Comparison of ENCODE assay signal across 8 cellular contexts in genomic region chr7:80136276-80137045, GRCh38. TPM values are rescaled to one million over a fixed set of nuclear protein-coding genes. Genes with fewer than 3 reads are reported as not detected.
DNase-seq lines count a peak whose midpoint lies in the region; ATAC-seq and TF ChIP-seq lines count a peak whose summit lies in the region.

No MANE protein-coding gene starts in this region.

- H3K9me3 ChIP-seq in effector memory CD4-positive, alpha-beta T cell (ENCODE audit: control insufficient read depth, low read length): no peaks in the 10 kb centered on the region

- peaks cover 16% of the 10 kb centered on the region for H3K36me3 Mint-ChIP-seq in endothelial cell (ENCODE audit: low read depth, unreplicated experiment)
- peaks cover 3% of the 10 kb centered on the region for H3K36me3 Mint-ChIP-seq in osteocyte (ENCODE audit: unreplicated experiment)

- H3K79me2 ChIP-seq in ACC112 (ENCODE audit: control insufficient read depth, insufficient read depth, low read length, unreplicated experiment): peaks cover 54% of the 10 kb centered on the region

- no peaks in the 10 kb centered on the region for H3K27me3 ChIP-seq in ACC112 (ENCODE audit: insufficient read depth, low read length)
- H3K27me3 ChIP-seq in effector memory CD4-positive, alpha-beta T cell (replicated peaks; ENCODE audit: control insufficient read depth, insufficient read depth, low read length, poor library complexity, severe bottlenecking): no peaks in the 10 kb centered on the region

- no peaks in the 10 kb centered on the region for H3K36me3 ChIP-seq in ACC112 (ENCODE audit: insufficient read depth, low read length)
- H3K36me3 ChIP-seq in effector memory CD4-positive, alpha-beta T cell (ENCODE audit: control insufficient read depth, insufficient read depth, low read length): no peaks in the 10 kb centered on the region

- H3K9me3 Mint-ChIP-seq in endothelial cell (ENCODE audit: unreplicated experiment) (no peaks in the 10 kb centered on the region), osteocyte (ENCODE audit: unreplicated experiment) (no peaks in the 10 kb centered on the region)

- peak overlapping the region; percentile 97 for H3K4me3 ChIP-seq in ACC112 (ENCODE audit: low read depth, low read length)
- no peak overlapping the region for H3K4me3 ChIP-seq in effector memory CD4-positive, alpha-beta T cell (ENCODE audit: insufficient read depth, low read depth, low read length, poor library complexity, severe bottlenecking)

- peaks cover 30% of the 10 kb centered on the region for H3K4me1 ChIP-seq in ACC112 (ENCODE audit: control insufficient read depth, insufficient read depth, low read length, unreplicated experiment)
- H3K4me1 ChIP-seq in effector memory CD4-positive, alpha-beta T cell (ENCODE audit: control insufficient read depth, insufficient read depth, low read length, poor library complexity, severe bottlenecking): peaks cover 7% of the 10 kb centered on the region

- H2AFZ ChIP-seq in ACC112 (ENCODE audit: low read length, unreplicated experiment): peak overlapping the region; percentile 91

- TF ChIP-seq CTCF in endothelial cell (IDR thresholded peaks at IDR 0.05; ENCODE audit: unreplicated experiment) (no peak), osteocyte (IDR thresholded peaks at IDR 0.05) (no peak)

- peak; percentile 42 for DNase-seq in NCI-H2171 treated with DMSO at 0.1 percent for 48 hours (lab: John Stamatoyannopoulos, UW)
- DNase-seq in endothelial cell (ENCODE audit: low spot score): no peak
- DNase-seq in osteocyte (ENCODE audit: extremely low spot score, unreplicated experiment): no peak
- DNase-seq in NAMALWA (ENCODE audit: low spot score): no peak
- no peak for DNase-seq in NCI-H510A (lab: John Stamatoyannopoulos, UW)
- no peak for DNase-seq in effector memory CD4-positive, alpha-beta T cell

- peak; percentile 48 for ATAC-seq in GM18861 (IDR thresholded peaks at IDR 0.05; ENCODE audit: unreplicated experiment)

- H3K27ac ChIP-seq in ACC112 (ENCODE audit: low read depth, low read length): peak overlapping the region; percentile 34; the same call in 1 of the 2 replicates
- no peak overlapping the region for H3K27ac ChIP-seq in effector memory CD4-positive, alpha-beta T cell (ENCODE audit: insufficient read depth, low read length, poor library complexity, severe bottlenecking)

- H3K4me3 Mint-ChIP-seq in endothelial cell (ENCODE audit: unreplicated experiment): peak overlapping the region; percentile 98
- peak overlapping the region; percentile 95 for H3K4me3 Mint-ChIP-seq in osteocyte (ENCODE audit: unreplicated experiment)

- peaks cover 70% of the 10 kb centered on the region for H3K4me1 Mint-ChIP-seq in endothelial cell (ENCODE audit: unreplicated experiment)
- peaks cover 57% of the 10 kb centered on the region for H3K4me1 Mint-ChIP-seq in osteocyte (ENCODE audit: unreplicated experiment)

- peaks cover 9% of the 10 kb centered on the region for H3K27me3 Mint-ChIP-seq in endothelial cell (ENCODE audit: unreplicated experiment)
- H3K27me3 Mint-ChIP-seq in osteocyte (ENCODE audit: unreplicated experiment): no peaks in the 10 kb centered on the region

- H3K27ac Mint-ChIP-seq in endothelial cell (ENCODE audit: unreplicated experiment) (peak overlapping the region; percentile 97), osteocyte (ENCODE audit: unreplicated experiment) (peak overlapping the region; percentile 94)

RNA-seq across cellular contexts. Expression of gene GNAI1, which starts 1.8 kb away (rescaled TPM):
- total RNA-seq in endothelial cell (ENCODE audit: unreplicated experiment) (132 TPM), osteocyte (44.4 and 44.5 TPM in 2 replicates)
